Comparison of ENCODE assay signal across 20 cellular contexts in genomic region chr21:37863842-37864241, GRCh38. TPM values are rescaled to one million over a fixed set of nuclear protein-coding genes. Genes with fewer than 3 reads are reported as not detected.
DNase-seq lines count a peak whose midpoint lies in the region; ATAC-seq and TF ChIP-seq lines count a peak whose summit lies in the region.
"Had no signal": no experiment of that assay in that cellular context is flagged by ENCODE, and none has a peak within 500 bp of the region (broad histone marks: within the 10 kb centered on the region; RNA-seq: fewer than 3 reads in every experiment).

No MANE protein-coding gene starts in this region.

- DNase-seq in GM12865 (ENCODE audit: low read depth), result peak; percentile 40
- DNase-seq in MV-4-11 (lab: John Stamatoyannopoulos, UW), result peak; percentile 63
- peak; percentile 91 for DNase-seq in choroid plexus epithelial cell (ENCODE audit: low read depth)
- DNase-seq in naive thymus-derived CD4-positive, alpha-beta T cell, result no peak
- no peak for DNase-seq in NK-92 treated with Interleukin-12 subunit alpha and Interleukin-12 subunit beta, amount 100 ng/mL, for 24 hours (lab: John Stamatoyannopoulos, UW)
- DNase-seq in NCI-H526 (lab: John Stamatoyannopoulos, UW), result no peak
- DNase-seq: activated CD8-positive, alpha-beta memory T cell treated with anti-CD3 and anti-CD28 coated beads, Interleukin-2, amount 50 U/mL, for 48 hours; activated naive CD4-positive, alpha-beta T cell treated with anti-CD3 and anti-CD28 coated beads for 36 hours; esophagus squamous epithelium; NCI-H2081 treated with DMSO at 0.1 percent for 48 hours; NCI-H524 treated with DMSO at 0.1 percent for 48 hours; right cardiac atrium; stimulated activated CD4-positive, alpha-beta T cell treated with anti-CD3 and anti-CD28 coated beads, Interleukin-2, amount 100 ng/mL, for 48 hours; T-helper 1 cell had no signal

- peaks cover 0 to 2% (median 0%) of the 10 kb centered on the region in 7 donors for H3K4me1 Mint-ChIP-seq in naive thymus-derived CD4-positive, alpha-beta T cell
- H3K4me1 Mint-ChIP-seq: WTC11 had no signal

- peak; percentile 66 for ATAC-seq in naive thymus-derived CD4-positive, alpha-beta T cell
- ATAC-seq in GM21529 (IDR thresholded peaks at IDR 0.05; ENCODE audit: unreplicated experiment) (no peak), HG02571 (IDR thresholded peaks at IDR 0.05; ENCODE audit: unreplicated experiment) (no peak)
- ATAC-seq: body of pancreas, Panc1, right cardiac atrium, WTC11 had no signal

- no peaks in the 10 kb centered on the region for H3K4me1 ChIP-seq in naive thymus-derived CD4-positive, alpha-beta T cell (ENCODE audit: control insufficient read depth in 2 of 2, insufficient read depth in 2 of 2, low read length in 2 of 2)

- intact Hi-C loops in naive thymus-derived CD4-positive, alpha-beta T cell (cut with micrococcal nuclease), result no loop called here

- peaks cover 0 to 3% (median 0%) of the 10 kb centered on the region in 11 donors for H3K9me3 Mint-ChIP-seq in naive thymus-derived CD4-positive, alpha-beta T cell
- H3K9me3 Mint-ChIP-seq: activated naive CD4-positive, alpha-beta T cell treated with anti-CD3 and anti-CD28 coated beads for 36 hours had no signal

- no peak for TF ChIP-seq CTCF in GM12865 (IDR thresholded peaks at IDR 0.05; ENCODE audit: insufficient read depth, low read depth, low read length, missing control alignments)
- no peak for TF ChIP-seq CTCF in choroid plexus epithelial cell (conservative IDR thresholded peaks at IDR 0.05; ENCODE audit: low read depth, low read length)

- no peaks in the 10 kb centered on the region for H3K36me3 ChIP-seq in naive thymus-derived CD4-positive, alpha-beta T cell (ENCODE audit: control insufficient read depth in 2 of 3, insufficient read depth in 3 of 3, low read length in 3 of 3)
- H3K36me3 ChIP-seq: esophagus squamous epithelium had no signal

- no peak overlapping the region for H3K27ac ChIP-seq in naive thymus-derived CD4-positive, alpha-beta T cell (ENCODE audit: low read depth, low read length)
- H3K27ac ChIP-seq: body of pancreas, esophagus squamous epithelium had no signal

- no peaks in the 10 kb centered on the region for H3K27me3 ChIP-seq in naive thymus-derived CD4-positive, alpha-beta T cell (ENCODE audit: control insufficient read depth in 2 of 2, insufficient read depth in 2 of 2, low read length in 2 of 2)
- H3K27me3 ChIP-seq: body of pancreas, esophagus squamous epithelium had no signal

- POLR2A ChIA-PET in naive thymus-derived CD4-positive, alpha-beta T cell (lab: Charles Lee), result no interaction called here

- H3K9me3 ChIP-seq in naive thymus-derived CD4-positive, alpha-beta T cell (ENCODE audit: control insufficient read depth in 2 of 3, low read length in 3 of 3), result no peaks in the 10 kb centered on the region
- H3K9me3 ChIP-seq: body of pancreas, esophagus squamous epithelium had no signal

- peaks cover 12 to 32% (median 32%) of the 10 kb centered on the region in 5 donors for H3K27me3 Mint-ChIP-seq in naive thymus-derived CD4-positive, alpha-beta T cell

- H3K27ac Mint-ChIP-seq in naive thymus-derived CD4-positive, alpha-beta T cell, result no peak overlapping the region
- H3K27ac Mint-ChIP-seq: activated naive CD4-positive, alpha-beta T cell treated with anti-CD3 and anti-CD28 coated beads for 36 hours; WTC11 had no signal

- CTCF ChIA-PET in naive thymus-derived CD4-positive, alpha-beta T cell (lab: Charles Lee), result interaction anchor here (1.5 kb wide), 1 partner anchor 16 kb away, joined by 3 read pairs; no protein-coding TSS in a partner anchor

- no peaks in the 10 kb centered on the region for H3K36me3 Mint-ChIP-seq in naive thymus-derived CD4-positive, alpha-beta T cell
- H3K36me3 Mint-ChIP-seq: WTC11 had no signal

- H3K4me3 Mint-ChIP-seq in naive thymus-derived CD4-positive, alpha-beta T cell, result no peak overlapping the region
- H3K4me3 Mint-ChIP-seq: activated naive CD4-positive, alpha-beta T cell treated with anti-CD3 and anti-CD28 coated beads for 36 hours; WTC11 had no signal

- no peak overlapping the region for H3K4me3 ChIP-seq in GM12865 (ENCODE audit: low read depth, low read length)
- no peak overlapping the region for H3K4me3 ChIP-seq in choroid plexus epithelial cell (ENCODE audit: low read depth, low read length)
- no peak overlapping the region for H3K4me3 ChIP-seq in naive thymus-derived CD4-positive, alpha-beta T cell (ENCODE audit: low read length)
- H3K4me3 ChIP-seq: body of pancreas, esophagus squamous epithelium had no signal

RNA-seq across cellular contexts. Expression of gene KCNJ6, which starts 52.4 kb away (rescaled TPM):
- not detected for total RNA-seq in naive thymus-derived CD4-positive, alpha-beta T cell
- polyA plus RNA-seq in naive thymus-derived CD4-positive, alpha-beta T cell, result under 1 TPM in 1 of 2 donors, not detected in 1; 0.01 TPM
- total RNA-seq: activated naive CD4-positive, alpha-beta T cell treated with anti-CD3 and anti-CD28 coated beads for 36 hours; esophagus squamous epithelium; liver had no signal
- polyA plus RNA-seq: right cardiac atrium had no signal

Comparison
In these comparisons a context has a peak if more than half of its experiments do, and no peak if none do; other contexts are left out.
1. DNase-seq: peak in GM12865 (single experiment), MV-4-11 (single experiment) and choroid plexus epithelial cell (single experiment); none in naive thymus-derived CD4-positive, alpha-beta T cell (0 of 9), NK-92 treated with Interleukin-12 subunit alpha and Interleukin-12 subunit beta, amount 100 ng/mL, for 24 hours (single experiment) and NCI-H526 (0 of 2).